12 cellular contexts compared by ENCODE assay signal in genomic region chr1:89910780-89911179, GRCh38.
DNase-seq lines count a peak whose midpoint lies in the region; ATAC-seq and TF ChIP-seq lines count a peak whose summit lies in the region.
"Had no signal": no experiment of that assay in that cellular context is flagged by ENCODE, and none has a peak within 500 bp of the region (broad histone marks: within the 10 kb centered on the region; RNA-seq: fewer than 3 reads in every experiment).

No MANE protein-coding gene starts in this region.

- H3K27me3 ChIP-seq in Panc1 (ENCODE audit: control insufficient read depth, insufficient read depth, low read length): no peaks in the 10 kb centered on the region

- POLR2A ChIA-PET in Panc1 (lab: Charles Lee): interaction anchor here (0.6 kb wide), 1 partner anchor 1200 kb away, joined by 4 read pairs; no protein-coding TSS in a partner anchor

- DNase-seq in H4 (ENCODE audit: low spot score): peak; percentile 52
- no peak for DNase-seq in Panc1 (ENCODE audit: low read depth, low spot score)
- peak; percentile 70 for DNase-seq in fibroblast of pulmonary artery (ENCODE audit: low read depth)
- peak; percentile 67 for DNase-seq in skeletal muscle cell (ENCODE audit: low read depth)
- no peak for DNase-seq in activated T-cell treated with anti-CD3 and anti-CD28 coated beads, Interleukin-2, amount 50 U/mL, for 72 hours
- DNase-seq: effector memory CD4-positive, alpha-beta T cell; mammary epithelial cell; NCI-H748 treated with DMSO at 0.1 percent for 48 hours; T-helper 9 cell had no signal

- no TSS peak for BruUV-seq in Panc1 (replicated peaks; lab: Mats Ljungman, UMichigan)

- H3K36me3 ChIP-seq in Panc1 (ENCODE audit: control insufficient read depth, insufficient read depth, low read length): no peaks in the 10 kb centered on the region; the same call in 1 of the 2 replicates

- intact Hi-C loops in Panc1 (cut with micrococcal nuclease; ENCODE audit: unreplicated experiment): no loop called here

- in situ Hi-C loops in Panc1 (cut with HindIII; ENCODE audit: low pct_unique_long_range_greater_than_20kb, low sequenced_read_pairs): no loop called here

- H3K4me3 ChIP-seq in Panc1 (ENCODE audit: low read depth in 2 of 2, low read length in 2 of 2) (no peak overlapping the region), fibroblast of pulmonary artery (replicated peaks; ENCODE audit: low read depth, low read length) (no peak overlapping the region), skeletal muscle cell (ENCODE audit: low read depth, low read length) (no peak overlapping the region)

- CTCF ChIA-PET in Panc1 (lab: Charles Lee): no interaction called here

- H3K9me3 ChIP-seq in Panc1 (ENCODE audit: control insufficient read depth, insufficient read depth, low read depth, low read length): no peaks in the 10 kb centered on the region

- peak; percentile 37; the same call in 1 of the 2 replicates for ATAC-seq in Panc1
- ATAC-seq in HG02798 (IDR thresholded peaks at IDR 0.05; ENCODE audit: poor library complexity, unreplicated experiment): no peak
- ATAC-seq in HG02571 (IDR thresholded peaks at IDR 0.05; ENCODE audit: unreplicated experiment): no peak
- no peak for ATAC-seq in activated T-cell treated with anti-CD3 and anti-CD28 coated beads, Interleukin-2, amount 50 U/mL, for 72 hours (replicated peaks in 1 of 2)

- H3K4me1 Mint-ChIP-seq in activated T-cell treated with anti-CD3 and anti-CD28 coated beads, Interleukin-2, amount 50 U/mL, for 72 hours (ENCODE audit: low read depth): peaks cover 38% of the 10 kb centered on the region

- H3K27ac ChIP-seq in Panc1 (ENCODE audit: low read length): 0 out of 2 replicates have a peak overlapping the region, but pooled peaks have one; percentile 13

- H3K4me3 Mint-ChIP-seq in activated T-cell treated with anti-CD3 and anti-CD28 coated beads, Interleukin-2, amount 50 U/mL, for 72 hours: no peak overlapping the region

- peaks cover 26% of the 10 kb centered on the region for H3K4me1 ChIP-seq in Panc1 (ENCODE audit: control insufficient read depth, insufficient read depth, low read length)

- no peaks in the 10 kb centered on the region for H3K27me3 Mint-ChIP-seq in activated T-cell treated with anti-CD3 and anti-CD28 coated beads, Interleukin-2, amount 50 U/mL, for 72 hours (ENCODE audit: low read depth)

- peaks cover 0 to 8% of the 10 kb centered on the region in 2 donors for H3K36me3 Mint-ChIP-seq in activated T-cell treated with anti-CD3 and anti-CD28 coated beads, Interleukin-2, amount 50 U/mL, for 72 hours (ENCODE audit: insufficient read depth in 2 of 2)

- H3K27ac Mint-ChIP-seq in activated T-cell treated with anti-CD3 and anti-CD28 coated beads, Interleukin-2, amount 50 U/mL, for 72 hours: no peak overlapping the region
- H3K27ac Mint-ChIP-seq: activated T-helper 2 cell treated with anti-CD3 and anti-CD28 coated beads, Interferon-gamma antibody, Interleukin-2, Interleukin-4, amounts not matched to agents 10 μg/mL and 5 μg/mL and 100 μg/mL, durations not matched to agents 14 hours and 24 hours and 36 hours had no signal

- TF ChIP-seq CTCF in Panc1 (IDR thresholded peaks at IDR 0.05) (no peak), fibroblast of pulmonary artery (IDR thresholded peaks at IDR 0.05; ENCODE audit: low read length, missing control alignments) (no peak)

- H3K9me3 Mint-ChIP-seq in activated T-cell treated with anti-CD3 and anti-CD28 coated beads, Interleukin-2, amount 50 U/mL, for 72 hours: no peaks in the 10 kb centered on the region
- H3K9me3 Mint-ChIP-seq: activated T-helper 2 cell treated with anti-CD3 and anti-CD28 coated beads, Interferon-gamma antibody, Interleukin-2, Interleukin-4, amounts not matched to agents 10 μg/mL and 5 μg/mL and 100 μg/mL, durations not matched to agents 14 hours and 24 hours and 36 hours had no signal

Comparison
In these comparisons a context has a peak if more than half of its experiments do, and no peak if none do; other contexts are left out.
1. DNase-seq: peak in H4 (single experiment), fibroblast of pulmonary artery (single experiment) and skeletal muscle cell (single experiment); none in Panc1 (single experiment) and activated T-cell treated with anti-CD3 and anti-CD28 coated beads, Interleukin-2, amount 50 U/mL, for 72 hours (0 of 2).